ENCODE assay signal across 15 cellular contexts in genomic region chr12:11716794-11717532, GRCh38.
A peak's percentile ranks its signal among the peaks of the same experiment; 100 is the strongest.
DNase-seq lines count a peak whose midpoint lies in the region; ATAC-seq, FAIRE-seq and TF ChIP-seq lines count a peak whose summit lies in the region.
"Had no signal": no experiment of that assay in that cellular context is flagged by ENCODE, and none has a peak within 500 bp of the region (broad histone marks: within the 10 kb centered on the region; RNA-seq: fewer than 3 reads in every experiment).

No MANE protein-coding gene starts in this region.

- H3K27me3 Mint-ChIP-seq in glutamatergic neuron (ENCODE audit: unreplicated experiment): peaks cover 2% of the 10 kb centered on the region
- H3K27me3 Mint-ChIP-seq: activated T-helper 17 cell treated with anti-CD3 and anti-CD28 coated beads, Interleukin-2, amount 50 U/mL, for 72 hours; memory B cell had no signal

- no peak for TF ChIP-seq EP300 in K562 (IDR thresholded peaks at IDR 0.05; ENCODE audit: low read length)

- no peaks in the 10 kb centered on the region for H3K79me2 ChIP-seq in K562 (ENCODE audit: control insufficient read depth, insufficient read depth, low read length)

- no peaks in the 10 kb centered on the region for H3K4me1 Mint-ChIP-seq in glutamatergic neuron (ENCODE audit: low read depth, unreplicated experiment)

- 68% methylated on average over 8 of the region's 8 CpGs for WGBS in K562 (ENCODE audit: insufficient coverage, low coverage, missing lambda C conversion rate)
- WGBS in right lobe of liver (ENCODE audit: insufficient coverage, low coverage, low lambda C conversion rate, missing lambda C conversion rate): 67% methylated on average over 8 of the region's 8 CpGs

- no peak for TF ChIP-seq RAD21 in K562 (CRISPR knock-in tag; conservative IDR thresholded peaks at IDR 0.05 in 1 of 2, IDR thresholded peaks at IDR 0.05 in 1 of 2)

- H4K20me1 ChIP-seq in K562 (replicated peaks; ENCODE audit: control insufficient read depth, insufficient read depth, low read length): no peaks in the 10 kb centered on the region

- H3K4me3 ChIP-seq in K562: no peak overlapping the region
- H3K4me3 ChIP-seq in right lobe of liver: no peak overlapping the region

- H3K36me3 ChIP-seq in K562 (ENCODE audit: control insufficient read depth, insufficient read depth, low read length) (no peaks in the 10 kb centered on the region), right lobe of liver (no peaks in the 10 kb centered on the region)
- H3K36me3 ChIP-seq: WERI-Rb-1 had no signal

- H3K9me3 Mint-ChIP-seq in glutamatergic neuron (ENCODE audit: unreplicated experiment): no peaks in the 10 kb centered on the region
- H3K9me3 Mint-ChIP-seq: activated T-helper 17 cell treated with anti-CD3 and anti-CD28 coated beads, Interleukin-2, amount 50 U/mL, for 72 hours; memory B cell had no signal

- TF ChIP-seq CTCF in K562 (IDR thresholded peaks at IDR 0.05 in 2 of 3, conservative IDR thresholded peaks at IDR 0.05 in 1 of 3; ENCODE audit: insufficient read depth in 2 of 3, low read depth in 1 of 3, low read length in 3 of 3) (no peak), right lobe of liver (IDR thresholded peaks at IDR 0.05) (no peak), glutamatergic neuron (IDR thresholded peaks at IDR 0.05; ENCODE audit: partially characterized antibody, unreplicated experiment) (no peak)

- no peaks in the 10 kb centered on the region for H3K4me1 ChIP-seq in K562 (replicated peaks in 1 of 2; ENCODE audit: control insufficient read depth in 2 of 2, insufficient read depth in 2 of 2, low read length in 2 of 2)
- H3K4me1 ChIP-seq in right lobe of liver: peaks cover 0 to 47% (median 5%) of the 10 kb centered on the region in 4 donors

- no peak for ATAC-seq in K562
- peak; percentile 17 to 38 (median 34) for ATAC-seq in right lobe of liver
- ATAC-seq: activated T-helper 17 cell treated with anti-CD3 and anti-CD28 coated beads, Interleukin-2, amount 50 U/mL, for 72 hours; Panc1 had no signal

- no peak overlapping the region for H3K4me3 Mint-ChIP-seq in glutamatergic neuron (ENCODE audit: unreplicated experiment)
- H3K4me3 Mint-ChIP-seq: activated T-helper 17 cell treated with anti-CD3 and anti-CD28 coated beads, Interleukin-2, amount 50 U/mL, for 72 hours; memory B cell had no signal

- in situ Hi-C loops in K562 (cut with MboI): no loop called here

- no TSS peak for BruUV-seq in K562 (replicated peaks; lab: Mats Ljungman, UMichigan)

- POLR2A ChIA-PET in HEK293T (lab: Yijun Ruan, JAX): interaction anchor here (1.4 kb wide), 1 partner anchor 64 kb away, joined by 3 read pairs; no protein-coding TSS in a partner anchor
- POLR2A ChIA-PET in K562 (lab: Yijun Ruan, JAX): interaction anchor here (0.9 kb wide), 1 partner anchor 11 kb away, joined by 4 read pairs; no protein-coding TSS in a partner anchor

- no peak overlapping the region for H3K4me2 ChIP-seq in K562 (ENCODE audit: insufficient read depth, low read length)

- DNase-seq in A172 (ENCODE audit: low spot score) (peak; percentile 26), HEK293T (ENCODE audit: extremely low spot score) (no peak), K562 (ENCODE audit: extremely low read depth in 1 of 4, low spot score in 3 of 4) (no peak), right lobe of liver (no peak), NCI-H82 treated with DMSO at 0.1 percent for 48 hours (lab: John Stamatoyannopoulos, UW; ENCODE audit: unreplicated experiment) (no peak), glutamatergic neuron (no peak), HTR-8/SVneo (ENCODE audit: insufficient read length, low spot score) (no peak), NCI-H526 treated with DMSO at 0.1 percent for 48 hours (lab: John Stamatoyannopoulos, UW) (no peak)
- DNase-seq: central memory CD4-positive, alpha-beta T cell; NCI-H1694 treated with DMSO at 0.1 percent for 48 hours; WERI-Rb-1 had no signal

- intact Hi-C loops in K562 (cut with micrococcal nuclease) (no loop called here), right lobe of liver (cut with DNase I) (no loop called here)

- no peak overlapping the region for H3K27ac Mint-ChIP-seq in glutamatergic neuron (ENCODE audit: unreplicated experiment)
- H3K27ac Mint-ChIP-seq: activated T-helper 17 cell treated with anti-CD3 and anti-CD28 coated beads, Interleukin-2, amount 50 U/mL, for 72 hours had no signal

- TF ChIP-seq POLR2A in K562 (conservative IDR thresholded peaks at IDR 0.05) (no peak), right lobe of liver (IDR thresholded peaks at IDR 0.05) (no peak)

- FAIRE-seq in K562 (lab: Jason Lieb, UNC) (no peak), HTR-8/SVneo (lab: Jason Lieb, UNC) (no peak)
- FAIRE-seq: GM19239 had no signal

- H3K36me3 Mint-ChIP-seq in glutamatergic neuron (ENCODE audit: unreplicated experiment): no peaks in the 10 kb centered on the region

- no peak overlapping the region for H3K9ac ChIP-seq in K562 (ENCODE audit: insufficient read depth in 1 of 2, low read depth in 2 of 2, low read length in 2 of 2)

- CTCF ChIA-PET in HEK293T (lab: Yijun Ruan, JAX) (interaction anchor here (1.0 to 1.1 kb wide), 2 partner anchors 15 to 18 kb away, joined by 3 read pairs; no protein-coding TSS in a partner anchor), K562 (lab: Yijun Ruan, JAX; ENCODE audit: low intra/inter-chr PET ratio) (no interaction called here)

- no peak overlapping the region for H2AFZ ChIP-seq in K562 (ENCODE audit: low read depth, low read length)

- H3K9me3 ChIP-seq in K562 (replicated peaks; ENCODE audit: control insufficient read depth, insufficient read depth, low read depth, low read length) (no peaks in the 10 kb centered on the region), right lobe of liver (no peaks in the 10 kb centered on the region)

- H3K27ac ChIP-seq in K562 (ENCODE audit: extremely low read depth, low read depth, low read length) (no peak overlapping the region), right lobe of liver (peak overlapping the region in 1 of 3 donors; percentile 45)
- H3K27ac ChIP-seq: WERI-Rb-1 had no signal

- no peaks in the 10 kb centered on the region for H3K27me3 ChIP-seq in K562 (ENCODE audit: control insufficient read depth in 2 of 2, insufficient read depth in 2 of 2, low read length in 2 of 2)
- no peaks in the 10 kb centered on the region for H3K27me3 ChIP-seq in right lobe of liver

- no peaks in the 10 kb centered on the region for H3K9me1 ChIP-seq in K562 (ENCODE audit: control insufficient read depth, insufficient read depth, low read length)

TF ChIP-seq in HEK293T, 16 proteins besides CTCF, POLR2A, EP300 and RAD21:
- TF ChIP-seq FOXK2 (IDR thresholded peaks at IDR 0.05) (no peak), HDGF (IDR thresholded peaks at IDR 0.05; ENCODE audit: borderline replicate concordance) (no peak)
- TF ChIP-seq, protein P1, sequence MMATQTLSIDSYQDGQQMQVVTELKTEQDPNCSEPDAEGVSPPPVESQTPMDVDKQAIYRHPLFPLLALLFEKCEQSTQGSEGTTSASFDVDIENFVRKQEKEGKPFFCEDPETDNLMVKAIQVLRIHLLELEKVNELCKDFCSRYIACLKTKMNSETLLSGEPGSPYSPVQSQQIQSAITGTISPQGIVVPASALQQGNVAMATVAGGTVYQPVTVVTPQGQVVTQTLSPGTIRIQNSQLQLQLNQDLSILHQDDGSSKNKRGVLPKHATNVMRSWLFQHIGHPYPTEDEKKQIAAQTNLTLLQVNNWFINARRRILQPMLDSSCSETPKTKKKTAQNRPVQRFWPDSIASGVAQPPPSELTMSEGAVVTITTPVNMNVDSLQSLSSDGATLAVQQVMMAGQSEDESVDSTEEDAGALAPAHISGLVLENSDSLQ (IDR thresholded peaks at IDR 0.05): 0 out of 2 replicates have a peak, but pooled peaks have one; percentile 14

TF ChIP-seq in K562, 482 proteins besides CTCF, POLR2A, EP300 and RAD21 (continues in another document):
- 0 out of 2 replicates have a peak, but pooled peaks have one; percentile 11 for TF ChIP-seq CEBPG (CRISPR knock-in tag; IDR thresholded peaks at IDR 0.05)
- TF ChIP-seq CEBPG (tag; conservative IDR thresholded peaks at IDR 0.05 in 1 of 2, IDR thresholded peaks at IDR 0.05 in 1 of 2): peak in 1 of 2 experiments; percentile 63; a peak in 2 of 4 replicates
- TF ChIP-seq, protein P2, sequence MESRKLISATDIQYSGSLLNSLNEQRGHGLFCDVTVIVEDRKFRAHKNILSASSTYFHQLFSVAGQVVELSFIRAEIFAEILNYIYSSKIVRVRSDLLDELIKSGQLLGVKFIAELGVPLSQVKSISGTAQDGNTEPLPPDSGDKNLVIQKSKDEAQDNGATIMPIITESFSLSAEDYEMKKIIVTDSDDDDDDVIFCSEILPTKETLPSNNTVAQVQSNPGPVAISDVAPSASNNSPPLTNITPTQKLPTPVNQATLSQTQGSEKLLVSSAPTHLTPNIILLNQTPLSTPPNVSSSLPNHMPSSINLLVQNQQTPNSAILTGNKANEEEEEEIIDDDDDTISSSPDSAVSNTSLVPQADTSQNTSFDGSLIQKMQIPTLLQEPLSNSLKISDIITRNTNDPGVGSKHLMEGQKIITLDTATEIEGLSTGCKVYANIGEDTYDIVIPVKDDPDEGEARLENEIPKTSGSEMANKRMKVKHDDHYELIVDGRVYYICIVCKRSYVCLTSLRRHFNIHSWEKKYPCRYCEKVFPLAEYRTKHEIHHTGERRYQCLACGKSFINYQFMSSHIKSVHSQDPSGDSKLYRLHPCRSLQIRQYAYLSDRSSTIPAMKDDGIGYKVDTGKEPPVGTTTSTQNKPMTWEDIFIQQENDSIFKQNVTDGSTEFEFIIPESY (CRISPR knock-in tag; IDR thresholded peaks at IDR 0.05): peak; percentile 75
- TF ChIP-seq, protein P3, sequence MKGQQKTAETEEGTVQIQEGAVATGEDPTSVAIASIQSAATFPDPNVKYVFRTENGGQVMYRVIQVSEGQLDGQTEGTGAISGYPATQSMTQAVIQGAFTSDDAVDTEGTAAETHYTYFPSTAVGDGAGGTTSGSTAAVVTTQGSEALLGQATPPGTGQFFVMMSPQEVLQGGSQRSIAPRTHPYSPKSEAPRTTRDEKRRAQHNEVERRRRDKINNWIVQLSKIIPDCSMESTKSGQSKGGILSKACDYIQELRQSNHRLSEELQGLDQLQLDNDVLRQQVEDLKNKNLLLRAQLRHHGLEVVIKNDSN (CRISPR knock-in tag; IDR thresholded peaks at IDR 0.05): no peak
- TF ChIP-seq ETV1 (tag; conservative IDR thresholded peaks at IDR 0.05; ENCODE audit: low read depth): 0 out of 2 replicates have a peak, but pooled peaks have one; percentile 33
- no peak for TF ChIP-seq SAFB (IDR thresholded peaks at IDR 0.05; ENCODE audit: borderline replicate concordance, low read depth, low read length)
- no peak for TF ChIP-seq NCOA6 (IDR thresholded peaks at IDR 0.05)
- no peak for TF ChIP-seq NFE2 (IDR thresholded peaks at IDR 0.05; ENCODE audit: low read depth)
- TF ChIP-seq ELF1 (tag; IDR thresholded peaks at IDR 0.05): no peak
- TF ChIP-seq NRF1 (conservative IDR thresholded peaks at IDR 0.05 in 1 of 2, IDR thresholded peaks at IDR 0.05 in 1 of 2): peak; percentile 8 to 31; a peak in 1 of 4 replicates
- no peak for TF ChIP-seq ZNF507 (tag; conservative IDR thresholded peaks at IDR 0.05)
